In genomic region chr17:81049372-81049911, GRCh38 we compare ENCODE assay signal across 8 cellular contexts. TPM values are rescaled to one million over a fixed set of nuclear protein-coding genes. Genes with fewer than 3 reads are reported as not detected.
DNase-seq lines count a peak whose midpoint lies in the region; ATAC-seq, FAIRE-seq and TF ChIP-seq lines count a peak whose summit lies in the region.

No MANE protein-coding gene starts in this region.

- H3K23me2 ChIP-seq in H1 (ENCODE audit: low read depth, low read length): no peaks in the 10 kb centered on the region

- no peak overlapping the region for H3K4me2 ChIP-seq in H1 (ENCODE audit: insufficient read depth in 1 of 2, low read depth in 2 of 2, low read length in 2 of 2)

- H3K27me3 ChIP-seq in Peyer's patch (no peaks in the 10 kb centered on the region), H1 (replicated peaks in 1 of 4; ENCODE audit: control insufficient read depth in 3 of 4, extremely low read depth in 1 of 4, insufficient read depth in 3 of 4, low read length in 3 of 4) (no peaks in the 10 kb centered on the region), rectal smooth muscle tissue (ENCODE audit: control insufficient read depth, insufficient read depth, low read length) (no peaks in the 10 kb centered on the region)

- TF ChIP-seq POLR2A in Peyer's patch (IDR thresholded peaks at IDR 0.05) (no peak), H1 (IDR thresholded peaks at IDR 0.05; ENCODE audit: control extremely low read depth in 1 of 2, low read depth in 2 of 2, low read length in 2 of 2) (no peak)

- intact Hi-C loops in sciatic nerve (cut with DNase I): no loop called here

- 81% methylated on average over 17 of the region's 17 CpGs; no CpG with 5 or more reads in 1 of the 2 experiments for WGBS in H1 (ENCODE audit: extremely low coverage in 1 of 2, insufficient coverage in 1 of 2, insufficient read length in 1 of 2, insufficient replicate concordance in 2 of 2, low coverage in 1 of 2, low lambda C conversion rate in 2 of 2, missing lambda C conversion rate in 1 of 2), 2 experiments

- H3K79me2 ChIP-seq in H1 (ENCODE audit: control insufficient read depth in 1 of 2, insufficient read depth in 2 of 2, low read length in 2 of 2): peaks cover 0 to 13% of the 10 kb centered on the region in 2 experiments; a peak in 1 of 4 replicates

- H3K9me3 ChIP-seq in Peyer's patch (no peaks in the 10 kb centered on the region), H1 (ENCODE audit: insufficient read depth in 2 of 2, low read depth in 1 of 2, low read length in 1 of 2) (no peaks in the 10 kb centered on the region)

- no peak overlapping the region for H3K56ac ChIP-seq in H1 (replicated peaks; ENCODE audit: insufficient read length, low read depth, low read length)

- TF ChIP-seq CTCF in GM12865 (IDR thresholded peaks at IDR 0.05; ENCODE audit: insufficient read depth, low read depth, low read length, missing control alignments): no peak
- TF ChIP-seq CTCF in Peyer's patch (IDR thresholded peaks at IDR 0.05): no peak
- TF ChIP-seq CTCF in H1 (IDR thresholded peaks at IDR 0.05; ENCODE audit: control extremely low read depth in 1 of 3, insufficient read depth in 1 of 3, low read depth in 1 of 3, low read length in 3 of 3): 0 out of 4 replicates have a peak, but pooled peaks of 1 of the 3 experiments have one; percentile 2

- H3K79me1 ChIP-seq in H1 (ENCODE audit: low read depth, low read length): peaks cover 15% of the 10 kb centered on the region

- ATAC-seq in GM21717 (IDR thresholded peaks at IDR 0.05; ENCODE audit: unreplicated experiment): no peak
- ATAC-seq in sciatic nerve: no peak

- no peak overlapping the region for H2BK15ac ChIP-seq in H1 (ENCODE audit: low read length)

- no peak overlapping the region for H2AFZ ChIP-seq in H1 (ENCODE audit: low read length)

- TF ChIP-seq EP300 in H1 (IDR thresholded peaks at IDR 0.05; ENCODE audit: borderline replicate concordance in 1 of 2, low read depth in 2 of 2, low read length in 2 of 2): no peak

- no peak overlapping the region for H2AK5ac ChIP-seq in H1 (ENCODE audit: low read depth, low read length)

- H3K36me3 ChIP-seq in Peyer's patch (no peaks in the 10 kb centered on the region), H1 (ENCODE audit: control insufficient read depth in 2 of 4, insufficient read depth in 4 of 4, low read length in 3 of 4) (no peaks in the 10 kb centered on the region; a peak in 1 of 8 replicates), rectal smooth muscle tissue (ENCODE audit: control insufficient read depth, insufficient read depth, low read length) (no peaks in the 10 kb centered on the region)

- H2BK5ac ChIP-seq in H1 (ENCODE audit: low read depth, low read length): no peak overlapping the region

- no peak overlapping the region for H3K18ac ChIP-seq in H1 (ENCODE audit: extremely low read depth, low read length)

- POLR2A ChIA-PET in H1 (lab: Charles Lee; ENCODE audit: partially characterized antibody): interaction anchor here (0.7 to 9.0 kb wide), 3 partner anchors 8 to 50 kb away, joined by 4 to 42 read pairs (median 5); partner anchors contain the start of gene BAIAP2

- no peak overlapping the region for H3K4ac ChIP-seq in H1 (replicated peaks; ENCODE audit: insufficient read length, low read depth, low read length)

- no peak for FAIRE-seq in H1 (lab: Jason Lieb, UNC)

- no peak overlapping the region for H3K14ac ChIP-seq in H1 (ENCODE audit: insufficient read length)

- peak; percentile 40 for DNase-seq in GM12865 (ENCODE audit: low read depth)
- no peak for DNase-seq in Peyer's patch
- no peak for DNase-seq in H1 (ENCODE audit: low read depth in 1 of 2, low spot score in 2 of 2)
- DNase-seq in RKO (ENCODE audit: low spot score): no peak
- no peak for DNase-seq in islet precursor cell
- no peak for DNase-seq in sciatic nerve (ENCODE audit: low spot score)

- peaks cover 0 to 16% of the 10 kb centered on the region in 2 experiments for H4K20me1 ChIP-seq in H1 (replicated peaks in 1 of 2; ENCODE audit: control insufficient read depth in 1 of 2, insufficient read depth in 2 of 2, low read length in 2 of 2)

- no peak overlapping the region for H2BK20ac ChIP-seq in H1 (ENCODE audit: low read length)

- no peak overlapping the region for H3K23ac ChIP-seq in H1 (ENCODE audit: insufficient read length)

- peak overlapping the region in 3 of 4 donors; percentile 38 to 57 (median 43) for H3K27ac ChIP-seq in Peyer's patch
- H3K27ac ChIP-seq in H1 (ENCODE audit: low read depth, low read length): no peak overlapping the region; the same call in 1 of the 2 replicates
- peak overlapping the region; percentile 21 for H3K27ac ChIP-seq in rectal smooth muscle tissue (ENCODE audit: low read depth, low read length)

- no peak overlapping the region for H2BK12ac ChIP-seq in H1 (ENCODE audit: low read depth, low read length)

- no peak overlapping the region for H3K4me3 ChIP-seq in GM12865 (ENCODE audit: low read depth, low read length)
- peak overlapping the region in 2 of 4 donors; percentile 12 to 24 for H3K4me3 ChIP-seq in Peyer's patch
- H3K4me3 ChIP-seq in H1 (ENCODE audit: extremely low read depth in 1 of 4, insufficient read depth in 2 of 4, low read depth in 3 of 4, low read length in 4 of 4): no peak overlapping the region
- H3K4me3 ChIP-seq in rectal smooth muscle tissue (ENCODE audit: low read length): no peak overlapping the region

- H3K4me1 ChIP-seq in Peyer's patch: peaks cover 0 to 60% (median 12%) of the 10 kb centered on the region in 4 donors
- H3K4me1 ChIP-seq in H1 (replicated peaks in 1 of 4; ENCODE audit: control insufficient read depth in 3 of 4, insufficient read depth in 4 of 4, low read length in 3 of 4): peaks cover 0 to 2% (median 0%) of the 10 kb centered on the region in 4 experiments; a peak in 1 of 7 replicates
- H3K4me1 ChIP-seq in rectal smooth muscle tissue (ENCODE audit: control insufficient read depth, insufficient read depth, low read length): peaks cover 21% of the 10 kb centered on the region

- CTCF ChIA-PET in H1 (lab: Charles Lee; ENCODE audit: partially characterized antibody): interaction anchor here (1.0 to 15.3 kb wide), 7 partner anchors 9 to 53 kb away, joined by 3 to 103 read pairs (median 6); no protein-coding TSS in a partner anchor

- no peak overlapping the region for H4K91ac ChIP-seq in H1 (replicated peaks; ENCODE audit: insufficient read length, low read length)

- TF ChIP-seq RAD21 in H1 (IDR thresholded peaks at IDR 0.05 in 1 of 2, conservative IDR thresholded peaks at IDR 0.05 in 1 of 2; ENCODE audit: low read depth in 2 of 2, low read length in 2 of 2): no peak

- H3K9ac ChIP-seq in H1 (replicated peaks in 1 of 4; ENCODE audit: extremely low read depth in 1 of 4, low read depth in 3 of 4, low read length in 3 of 4) (no peak overlapping the region), rectal smooth muscle tissue (ENCODE audit: low read length) (no peak overlapping the region)

- peak overlapping the region; percentile 85; the same call in 1 of the 2 replicates for H4K8ac ChIP-seq in H1 (ENCODE audit: extremely low read depth, insufficient read depth, low read length)

- H4K5ac ChIP-seq in H1 (ENCODE audit: insufficient read length, low read depth, low read length): no peak overlapping the region

- no peak overlapping the region for H2BK120ac ChIP-seq in H1 (replicated peaks; ENCODE audit: low read depth, low read length)

RNA-seq across cellular contexts. Expression of gene BAIAP2, which starts 14.5 kb away (rescaled TPM):
- total RNA-seq in Peyer's patch (10 to 100 TPM; 10.2 to 61.9 (median 17.6) TPM), sciatic nerve (50.9 TPM)
- total RNA-seq in H1 (2021; fragmentation: NEBNext Ultra II Directional; extraction: Animal tissue kit (Norgen Biotek cat#: 25700)): 18.4 and 22.8 TPM in 2 replicates
- polyA plus RNA-seq in H1 (2011; rRNA removed): 10.0 and 19.8 TPM in 2 replicates
- polyA plus RNA-seq in H1 (2011; cell fraction: cytosol; rRNA removed): 8.2 TPM
- 25.9 TPM for polyA plus RNA-seq in H1 (2011; cell fraction: nucleus; rRNA removed)
- polyA plus RNA-seq in H1 (2012, experiment 1 of 2): 12.1 to 15.1 TPM (median 14.9 TPM) in 4 replicates
- 15.4 TPM for polyA plus RNA-seq in H1 (2012, experiment 2 of 2)
- 12.5 TPM for polyA plus RNA-seq in H1 (2013, experiment 1 of 2)
- 11.0 TPM for polyA plus RNA-seq in H1 (2013, experiment 2 of 2)
- polyA minus RNA-seq in H1 (2011; rRNA and poly(A)+ RNA removed): 9.6 and 11.6 TPM in 2 replicates
- polyA minus RNA-seq in H1 (2011; cell fraction: cytosol; rRNA and poly(A)+ RNA removed): 15.8 TPM
- 25.5 TPM for polyA minus RNA-seq in H1 (2011; cell fraction: nucleus; rRNA and poly(A)+ RNA removed)

RNA-seq across cellular contexts. Expression of gene CHMP6, which starts 57.8 kb away (rescaled TPM):
- 10 to 100 TPM; 29.9 to 57.8 (median 37.1) TPM for total RNA-seq in Peyer's patch
- total RNA-seq in H1 (2021; fragmentation: NEBNext Ultra II Directional; extraction: Animal tissue kit (Norgen Biotek cat#: 25700)): 15.7 and 16.0 TPM in 2 replicates
- 24.3 and 28.9 TPM in 2 replicates for polyA plus RNA-seq in H1 (2011; rRNA removed)
- 22.9 TPM for polyA plus RNA-seq in H1 (2011; cell fraction: cytosol; rRNA removed)
- polyA plus RNA-seq in H1 (2011; cell fraction: nucleus; rRNA removed): 23.5 TPM
- polyA plus RNA-seq in H1 (2012, experiment 1 of 2): 8.5 to 14.9 TPM (median 13.4 TPM) in 4 replicates
- 13.4 TPM for polyA plus RNA-seq in H1 (2012, experiment 2 of 2)
- polyA plus RNA-seq in H1 (2013, experiment 1 of 2): 9.5 TPM
- polyA plus RNA-seq in H1 (2013, experiment 2 of 2): 7.9 TPM
- 5.7 and 6.4 TPM in 2 replicates for polyA minus RNA-seq in H1 (2011; rRNA and poly(A)+ RNA removed)
- 7.2 TPM for polyA minus RNA-seq in H1 (2011; cell fraction: cytosol; rRNA and poly(A)+ RNA removed)
- 15.6 TPM for polyA minus RNA-seq in H1 (2011; cell fraction: nucleus; rRNA and poly(A)+ RNA removed)
- 26.8 TPM for total RNA-seq in sciatic nerve
